Comparison of ENCODE assay signal across 15 cellular contexts in genomic region chr21:45179568-45180288, GRCh38.
"Had no signal": no experiment of that assay in that cellular context is flagged by ENCODE, and none has a peak within 500 bp of the region (broad histone marks: within the 10 kb centered on the region; RNA-seq: fewer than 3 reads in every experiment).

No MANE protein-coding gene starts in this region.

- ATAC-seq: mucosa of descending colon; naive thymus-derived CD8-positive, alpha-beta T cell had no signal

- H3K27me3 Mint-ChIP-seq: naive thymus-derived CD8-positive, alpha-beta T cell; progenitor cell of endocrine pancreas had no signal

- H3K36me3 ChIP-seq: ovary had no signal

- DNase-seq: dermis blood vessel endothelial cell; erythroblast; heart right ventricle; hypothalamus; kidney glomerular epithelial cell; mucosa of descending colon; naive thymus-derived CD8-positive, alpha-beta T cell; nucleus accumbens; ovary; right cardiac atrium; stimulated activated CD4-positive, alpha-beta T cell treated with anti-CD3 and anti-CD28 coated beads, Interleukin-2, amount 100 ng/mL, for 48 hours; stimulated activated naive CD4-positive, alpha-beta T cell treated with Interleukin-2 at 50 U/mL for 16 hours; trophoblast cell had no signal

- H3K9me3 Mint-ChIP-seq: naive thymus-derived CD8-positive, alpha-beta T cell had no signal

- H3K27ac ChIP-seq: heart right ventricle, ovary had no signal

- H3K27ac Mint-ChIP-seq: progenitor cell of endocrine pancreas had no signal

- H3K4me1 ChIP-seq: heart right ventricle had no signal

- H3K4me2 ChIP-seq: smooth muscle cell had no signal

- H3K4me3 Mint-ChIP-seq: naive thymus-derived CD8-positive, alpha-beta T cell had no signal

- H3K4me3 ChIP-seq: heart right ventricle, mucosa of descending colon, ovary, smooth muscle cell had no signal

- H3K27me3 ChIP-seq: heart right ventricle, ovary had no signal

- H3K9me3 ChIP-seq: heart right ventricle, mucosa of descending colon, ovary had no signal
